In genomic region chr1:65150583-65151263, GRCh38 we compare ENCODE assay signal across 9 cellular contexts. TPM values are rescaled to one million over a fixed set of nuclear protein-coding genes. Genes with fewer than 3 reads are reported as not detected.
DNase-seq lines count a peak whose midpoint lies in the region; ATAC-seq, FAIRE-seq and TF ChIP-seq lines count a peak whose summit lies in the region.
"Had no signal": no experiment of that assay in that cellular context is flagged by ENCODE, and none has a peak within 500 bp of the region (broad histone marks: within the 10 kb centered on the region; RNA-seq: fewer than 3 reads in every experiment).

No MANE protein-coding gene starts in this region.

- H3K79me2 ChIP-seq in GM12878 (ENCODE audit: control insufficient read depth, insufficient read depth, low read length) = peaks cover 70% of the 10 kb centered on the region

- peaks cover 0 to 2% of the 10 kb centered on the region in 2 experiments; a peak in 1 of 3 replicates for H3K36me3 ChIP-seq in HEK293 (ENCODE audit: control insufficient read depth in 2 of 2, insufficient read depth in 1 of 2, low read length in 2 of 2)
- H3K36me3 ChIP-seq in GM12878 (ENCODE audit: control insufficient read depth in 2 of 2, insufficient read depth in 2 of 2, low read length in 1 of 2) = no peaks in the 10 kb centered on the region; a peak in 1 of 4 replicates
- no peaks in the 10 kb centered on the region for H3K36me3 ChIP-seq in naive thymus-derived CD4-positive, alpha-beta T cell (ENCODE audit: control insufficient read depth in 2 of 3, insufficient read depth in 3 of 3, low read length in 3 of 3)

- no peak for FAIRE-seq in GM12878 (lab: Jason Lieb, UNC)

- H3K9ac ChIP-seq in GM12878 (ENCODE audit: control insufficient read depth, insufficient read depth, low read length) = no peak overlapping the region

- CTCF ChIA-PET in HEK293 (lab: Yijun Ruan, JAX) (interaction anchor here (0.6 to 2.0 kb wide), 5 partner anchors 11 to 76 kb away, joined by 3 to 7 read pairs (median 3); no protein-coding TSS in a partner anchor), GM12878 (lab: Yijun Ruan, JAX) (interaction anchor here (0.6 to 3.7 kb wide), 8 partner anchors 10 to 344 kb away, joined by 3 to 15 read pairs (median 4); no protein-coding TSS in a partner anchor)
- CTCF ChIA-PET in naive thymus-derived CD4-positive, alpha-beta T cell (lab: Charles Lee) = no interaction called here

- no TSS peak for BruUV-seq in GM12878 (replicated peaks; lab: Mats Ljungman, UMichigan)

- peak overlapping the region in 6 of 10 donors; percentile 0 to 57 (median 12) for H3K4me3 Mint-ChIP-seq in naive thymus-derived CD4-positive, alpha-beta T cell

- ATAC-seq in GM12878 = no peak
- ATAC-seq in naive thymus-derived CD4-positive, alpha-beta T cell = no peak
- ATAC-seq: Panc1 had no signal

- H3K27me3 ChIP-seq in GM12878 (replicated peaks in 1 of 2; ENCODE audit: control insufficient read depth in 2 of 2, insufficient read depth in 2 of 2, low read length in 1 of 2) = peaks cover 0 to 4% of the 10 kb centered on the region in 2 experiments; a peak in 1 of 4 replicates
- H3K27me3 ChIP-seq in naive thymus-derived CD4-positive, alpha-beta T cell (ENCODE audit: control insufficient read depth in 2 of 2, insufficient read depth in 2 of 2, low read length in 2 of 2) = peaks cover 0 to 6% of the 10 kb centered on the region in 2 donors

- intact Hi-C loops in GM12878 (cut with micrococcal nuclease; ENCODE audit: unreplicated experiment) = no loop called here
- intact Hi-C loops in naive thymus-derived CD4-positive, alpha-beta T cell (cut with micrococcal nuclease) = no loop called here

- POLR2A ChIA-PET in HEK293 (lab: Yijun Ruan, JAX) (no interaction called here), GM12878 (lab: Charles Lee) (interaction anchor here (0.5 to 1.5 kb wide), 3 partner anchors 14 to 23 kb away, joined by 3 to 7 read pairs (median 3); no protein-coding TSS in a partner anchor)
- POLR2A ChIA-PET in naive thymus-derived CD4-positive, alpha-beta T cell (lab: Charles Lee) = no interaction called here

- no peak for TF ChIP-seq POLR2A in GM12878 (IDR thresholded peaks at IDR 0.05; ENCODE audit: low read depth, low read length)

- no peaks in the 10 kb centered on the region; the same call in 1 of the 2 replicates for H4K20me1 ChIP-seq in GM12878 (ENCODE audit: control insufficient read depth, insufficient read depth)

- 85% methylated on average over 23 of the region's 23 CpGs for WGBS in GM12878 (ENCODE audit: insufficient coverage, insufficient replicate concordance, low lambda C conversion rate, missing lambda C conversion rate)

- no peak overlapping the region for H3K27ac Mint-ChIP-seq in naive thymus-derived CD4-positive, alpha-beta T cell

- RAD21 ChIA-PET in GM12878 (lab: Charles Lee; ENCODE audit: unreplicated experiment) = interaction anchor here (0.6 to 2.2 kb wide), 6 partner anchors 9 to 75 kb away, joined by 3 to 4 read pairs (median 3); no protein-coding TSS in a partner anchor

- H3K27me3 Mint-ChIP-seq in naive thymus-derived CD4-positive, alpha-beta T cell = peaks cover under 1 to 48% (median 37%) of the 10 kb centered on the region in 5 donors

- SMC1A ChIA-PET in GM12878 (lab: Charles Lee; ENCODE audit: uncharacterized antibody, unreplicated experiment) = interaction anchor here (0.7 to 4.0 kb wide), 8 partner anchors 10 to 75 kb away, joined by 3 to 18 read pairs (median 4); no protein-coding TSS in a partner anchor

- peaks cover 6% of the 10 kb centered on the region; the same call in 1 of the 2 replicates for H3K4me1 ChIP-seq in HEK293 (ENCODE audit: control insufficient read depth, insufficient read depth, low read length)
- H3K4me1 ChIP-seq in GM12878 (ENCODE audit: control insufficient read depth, insufficient read depth, low read length) = peaks cover 5% of the 10 kb centered on the region; the same call in 1 of the 2 replicates
- H3K4me1 ChIP-seq in naive thymus-derived CD4-positive, alpha-beta T cell (ENCODE audit: control insufficient read depth in 2 of 2, insufficient read depth in 2 of 2, low read length in 2 of 2) = peaks cover 0 to 6% of the 10 kb centered on the region in 2 donors

- peak overlapping the region; percentile 28 for H3K4me2 ChIP-seq in GM12878 (ENCODE audit: control insufficient read depth, insufficient read depth)

- no peak for TF ChIP-seq EP300 in GM12878 (IDR thresholded peaks at IDR 0.05; ENCODE audit: borderline replicate concordance in 1 of 2, control insufficient read depth in 1 of 2, low read depth in 2 of 2, low read length in 2 of 2)

- peaks cover 7 to 59% (median 14%) of the 10 kb centered on the region in 7 donors for H3K4me1 Mint-ChIP-seq in naive thymus-derived CD4-positive, alpha-beta T cell

- H3K4me3 ChIP-seq in HEK293 (ENCODE audit: low read depth, low read length) (no peak overlapping the region), GM12878 (peak overlapping the region; percentile 87), coronary artery (no peak overlapping the region)
- H3K4me3 ChIP-seq in naive thymus-derived CD4-positive, alpha-beta T cell (ENCODE audit: low read length) = no peak overlapping the region

- H2AFZ ChIP-seq in GM12878 (ENCODE audit: control insufficient read depth, low read depth, low read length) = no peak overlapping the region

- H3K27ac ChIP-seq in HEK293 (ENCODE audit: extremely low read depth, low read depth, low read length) (no peak overlapping the region), GM12878 (ENCODE audit: control insufficient read depth, insufficient read depth) (no peak overlapping the region), coronary artery (peak overlapping the region in 1 of 2 donors; percentile 95)
- H3K27ac ChIP-seq in naive thymus-derived CD4-positive, alpha-beta T cell (ENCODE audit: low read depth, low read length) = no peak overlapping the region

- DNase-seq in DMS 273 (lab: John Stamatoyannopoulos, UW; ENCODE audit: unreplicated experiment) (peak; percentile 76), GM12878 (ENCODE audit: low read depth, low spot score) (no peak), NCI-H2107 (lab: John Stamatoyannopoulos, UW) (no peak), coronary artery (ENCODE audit: low spot score) (no peak), 8988T (no peak)
- no peak for DNase-seq in naive thymus-derived CD4-positive, alpha-beta T cell
- DNase-seq: dermis blood vessel endothelial cell had no signal

- peaks cover 0 to 26% (median 0%) of the 10 kb centered on the region in 5 donors for H3K36me3 Mint-ChIP-seq in naive thymus-derived CD4-positive, alpha-beta T cell

- no peaks in the 10 kb centered on the region for H3K9me3 ChIP-seq in HEK293 (ENCODE audit: control insufficient read depth, insufficient read depth, low read depth, low read length)
- H3K9me3 ChIP-seq in GM12878 (replicated peaks; ENCODE audit: control insufficient read depth, insufficient read depth, low read length) = no peaks in the 10 kb centered on the region
- H3K9me3 ChIP-seq in naive thymus-derived CD4-positive, alpha-beta T cell (ENCODE audit: control insufficient read depth in 2 of 3, low read length in 3 of 3) = no peaks in the 10 kb centered on the region

- peaks cover 0 to 1% (median 0%) of the 10 kb centered on the region in 11 donors for H3K9me3 Mint-ChIP-seq in naive thymus-derived CD4-positive, alpha-beta T cell

- in situ Hi-C loops in GM12878 (cut with MboI) = no loop called here

- TF ChIP-seq CTCF in HEK293 (tag by site-specific recombination; IDR thresholded peaks at IDR 0.05) (no peak), GM12878 (IDR thresholded peaks at IDR 0.05 in 2 of 3, conservative IDR thresholded peaks at IDR 0.05 in 1 of 3; ENCODE audit: control insufficient read depth in 2 of 3, extremely low read depth in 1 of 3, insufficient read depth in 1 of 3, low read depth in 3 of 3, low read length in 3 of 3) (no peak), coronary artery (IDR thresholded peaks at IDR 0.05) (no peak)

- TF ChIP-seq RAD21 in GM12878 (IDR thresholded peaks at IDR 0.05; ENCODE audit: insufficient read depth, low read depth, low read length) = no peak

TF ChIP-seq in HEK293, 187 proteins besides CTCF, POLR2A, EP300 and RAD21:
- TF ChIP-seq ZNF626 (tag by site-specific recombination; IDR thresholded peaks at IDR 0.05) (no peak), ZBTB8A (tag by site-specific recombination; IDR thresholded peaks at IDR 0.05) (peak; percentile 59), ZNF138 (tag by site-specific recombination; IDR thresholded peaks at IDR 0.05; ENCODE audit: borderline replicate concordance) (no peak), ZNF600 (tag by site-specific recombination; IDR thresholded peaks at IDR 0.05) (peak; percentile 82; the same call in 1 of the 2 replicates), GLI2 (tag by site-specific recombination; IDR thresholded peaks at IDR 0.05; ENCODE audit: borderline replicate concordance, low read depth) (no peak)
TF ChIP-seq in HEK293: peak in this region for 2.

RNA-seq across cellular contexts. Expression of gene AK4, which starts 2.7 kb away (rescaled TPM):
- total RNA-seq in GM12878 (2013; cell fraction: nucleolus; rRNA removed) = 60.1 and 61.7 TPM in 2 replicates
- total RNA-seq in GM12878 (2014; rRNA removed) (42.0 and 49.9 TPM in 2 replicates), GM12878 (2014; rRNA removed; fragmentation: Illumina TruSeq; extraction: Trizol) (28.6 and 31.0 TPM in 2 replicates), GM12878 (2021) (61.2 and 63.7 TPM in 2 replicates)
- polyA plus RNA-seq in GM12878 (2011; ENCODE audit: low read depth) = 86.9 TPM
- polyA plus RNA-seq in GM12878 (2011; rRNA removed) (161 and 172 TPM in 2 replicates), GM12878 (2014; fragmentation: Illumina TruSeq; extraction: Trizol) (51.5 and 64.0 TPM in 2 replicates), GM12878 (2014; fragmentation: Nextera tagmentation; extraction: Ambion mirVana) (10 to 100 TPM; 23.9 to 26.9 TPM), GM12878 (2014; rRNA removed) (38.3 and 46.5 TPM in 2 replicates), GM12878 (2016; fragmentation: Nextera tagmentation; extraction: Ambion mirVana) (10 to 100 TPM; 68.6 to 76.5 TPM)
- 88.7 and 144 TPM in 2 replicates for polyA plus RNA-seq in GM12878 (2011; cell fraction: cytosol; rRNA removed)
- polyA plus RNA-seq in GM12878 (2011; cell fraction: nucleus; rRNA removed) = 35.3 and 61.7 TPM in 2 replicates
- polyA plus RNA-seq in GM12878 (2012) = 67.8 and 107 TPM in 2 replicates
- polyA minus RNA-seq in GM12878 (2011; rRNA and poly(A)+ RNA removed) = 114 and 122 TPM in 2 replicates
- 23.0 and 33.8 TPM in 2 replicates for polyA minus RNA-seq in GM12878 (2011; cell fraction: cytosol; rRNA and poly(A)+ RNA removed)
- 23.1 and 24.6 TPM in 2 replicates for polyA minus RNA-seq in GM12878 (2011; cell fraction: nucleus; rRNA and poly(A)+ RNA removed)
- total RNA-seq in naive thymus-derived CD4-positive, alpha-beta T cell = 100 to 1,000 TPM in 1 of 5 experiments, 1 to 10 TPM in 1, under 1 TPM in 3; 0.16 to 121 (median 0.95) TPM
- polyA plus RNA-seq in naive thymus-derived CD4-positive, alpha-beta T cell = under 1 TPM; 0.04 to 0.21 TPM
